1 cellular context compared by ENCODE assay signal in the genomic region with DNA sequence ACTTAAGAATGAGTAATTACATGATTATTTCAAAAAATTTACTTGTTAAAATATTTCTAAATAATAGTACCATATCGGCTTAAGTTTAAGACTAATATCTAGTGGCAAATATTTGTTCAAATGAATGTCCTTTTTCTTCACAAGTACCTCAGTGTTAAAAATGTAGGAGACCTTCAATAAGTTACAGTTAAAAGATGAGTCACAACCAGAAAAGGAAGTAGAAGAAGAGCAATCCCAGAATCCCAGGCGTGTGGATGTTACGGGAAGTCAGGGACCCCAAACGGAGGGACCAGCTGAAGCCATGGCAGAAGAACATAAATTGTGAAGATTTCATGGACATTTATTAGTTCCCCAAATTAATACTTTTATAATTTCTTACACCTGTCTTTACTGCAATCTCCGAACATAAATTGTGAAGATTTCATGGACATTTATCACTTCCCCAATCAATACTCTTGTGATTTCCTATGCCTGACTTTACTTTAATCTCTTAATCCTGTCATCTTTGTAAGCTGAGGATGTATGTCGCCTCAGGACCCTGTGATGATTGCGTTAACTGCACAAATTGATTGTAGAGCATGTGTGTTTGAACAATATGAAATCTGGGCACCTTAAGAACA.
A peak's percentile ranks its signal among the peaks of the same experiment; 100 is the strongest.
TF ChIP-seq lines count a peak whose summit lies in the region.

No MANE protein-coding gene starts in this region.

TF ChIP-seq in HCT116, 20 proteins besides CTCF, POLR2A, EP300 and RAD21:
- TF ChIP-seq SIN3A (IDR thresholded peaks at IDR 0.05; ENCODE audit: low read depth) (0 out of 2 replicates have a peak, but pooled peaks have one; percentile 38), FOSL1 (IDR thresholded peaks at IDR 0.05; ENCODE audit: low read depth) (peak; percentile 56), ELF1 (IDR thresholded peaks at IDR 0.05; ENCODE audit: borderline replicate concordance, low read depth) (peak; percentile 50), SRF (IDR thresholded peaks at IDR 0.05; ENCODE audit: low read depth) (peak; percentile 55), JUND (IDR thresholded peaks at IDR 0.05) (peak; percentile 40; the same call in 1 of the 2 replicates), SP1 (IDR thresholded peaks at IDR 0.05; ENCODE audit: low read depth) (0 out of 2 replicates have a peak, but pooled peaks have one; percentile 18)
